8 cellular contexts compared by ENCODE assay signal in genomic region chr15:58627706-58628105, GRCh38.
A peak's percentile ranks its signal among the peaks of the same experiment; 100 is the strongest.
DNase-seq lines count a peak whose midpoint lies in the region; ATAC-seq and TF ChIP-seq lines count a peak whose summit lies in the region.
"Had no signal": no experiment of that assay in that cellular context is flagged by ENCODE, and none has a peak within 500 bp of the region (broad histone marks: within the 10 kb centered on the region; RNA-seq: fewer than 3 reads in every experiment).

No MANE protein-coding gene starts in this region.

- no peak overlapping the region; the same call in 1 of the 2 replicates for H3K9ac ChIP-seq in KMS-11

- peaks cover 21% of the 10 kb centered on the region for H3K4me1 ChIP-seq in KMS-11 (ENCODE audit: low read depth, poor library complexity, severe bottlenecking)

- no peak for ATAC-seq in stimulated activated memory B cell treated with anti-CD40 and anti-IgM and Interleukin-4, amounts not matched to agents 10 μg/mL and 1 μg/mL and 100 μg/mL, for 72 hours
- ATAC-seq in HG02981 (IDR thresholded peaks at IDR 0.05; ENCODE audit: unreplicated experiment), result no peak

- no peaks in the 10 kb centered on the region for H3K27me3 Mint-ChIP-seq in activated naive CD8-positive, alpha-beta T cell
- peaks cover 0 to 2% (median 0%) of the 10 kb centered on the region in 3 donors for H3K27me3 Mint-ChIP-seq in immature natural killer cell (ENCODE audit: low read depth in 3 of 3)
- no peaks in the 10 kb centered on the region for H3K27me3 Mint-ChIP-seq in stimulated activated memory B cell treated with anti-CD40 and anti-IgM and Interleukin-4, amounts not matched to agents 10 μg/mL and 1 μg/mL and 100 μg/mL, for 72 hours

- peak overlapping the region; percentile 80 for H3K4me3 Mint-ChIP-seq in activated naive CD8-positive, alpha-beta T cell
- peak overlapping the region; percentile 79 to 93 (median 84) for H3K4me3 Mint-ChIP-seq in immature natural killer cell
- no peak overlapping the region for H3K4me3 Mint-ChIP-seq in stimulated activated memory B cell treated with anti-CD40 and anti-IgM and Interleukin-4, amounts not matched to agents 10 μg/mL and 1 μg/mL and 100 μg/mL, for 72 hours

- H3K27me3 ChIP-seq in KMS-11 (ENCODE audit: insufficient read depth, low read depth), result no peaks in the 10 kb centered on the region

- peak in 1 of 3 donors; percentile 9 for DNase-seq in immature natural killer cell
- DNase-seq in iPS-NIHi11 (ENCODE audit: low spot score), result no peak
- no peak for DNase-seq in COLO829 (ENCODE audit: low spot score)
- DNase-seq: NCI-H510A had no signal

- H2AFZ ChIP-seq in KMS-11 (ENCODE audit: low read depth), result no peak overlapping the region

- no peaks in the 10 kb centered on the region for H4K20me1 ChIP-seq in KMS-11 (ENCODE audit: insufficient read depth)

- peak overlapping the region; percentile 90 for H3K27ac Mint-ChIP-seq in activated naive CD8-positive, alpha-beta T cell
- H3K27ac Mint-ChIP-seq in immature natural killer cell, result peak overlapping the region; percentile 96 to 99 (median 98)
- peak overlapping the region; percentile 83 for H3K27ac Mint-ChIP-seq in stimulated activated memory B cell treated with anti-CD40 and anti-IgM and Interleukin-4, amounts not matched to agents 10 μg/mL and 1 μg/mL and 100 μg/mL, for 72 hours

- H3K9me3 Mint-ChIP-seq in activated naive CD8-positive, alpha-beta T cell (ENCODE audit: low read depth), result no peaks in the 10 kb centered on the region
- H3K9me3 Mint-ChIP-seq in immature natural killer cell, result no peaks in the 10 kb centered on the region
- H3K9me3 Mint-ChIP-seq in stimulated activated memory B cell treated with anti-CD40 and anti-IgM and Interleukin-4, amounts not matched to agents 10 μg/mL and 1 μg/mL and 100 μg/mL, for 72 hours, result peaks cover 3% of the 10 kb centered on the region

- H3K36me3 Mint-ChIP-seq in activated naive CD8-positive, alpha-beta T cell, result peaks cover 30% of the 10 kb centered on the region
- peaks cover 18 to 36% (median 36%) of the 10 kb centered on the region in 3 donors for H3K36me3 Mint-ChIP-seq in immature natural killer cell
- H3K36me3 Mint-ChIP-seq in stimulated activated memory B cell treated with anti-CD40 and anti-IgM and Interleukin-4, amounts not matched to agents 10 μg/mL and 1 μg/mL and 100 μg/mL, for 72 hours, result peaks cover 60% of the 10 kb centered on the region

- no peak overlapping the region for H3K4me3 ChIP-seq in KMS-11 (IDR thresholded peaks at IDR 0.05; ENCODE audit: insufficient read depth, low read depth, low read length)

- no peak for TF ChIP-seq CTCF in KMS-11 (conservative IDR thresholded peaks at IDR 0.05; ENCODE audit: low read depth, low read length)

- H3K27ac ChIP-seq in KMS-11, result peak overlapping the region; percentile 64; the same call in 1 of the 2 replicates

- H3K4me2 ChIP-seq in KMS-11, result peak overlapping the region; percentile 55

- H3K4me1 Mint-ChIP-seq in activated naive CD8-positive, alpha-beta T cell (ENCODE audit: low read depth), result peaks cover 59% of the 10 kb centered on the region
- H3K4me1 Mint-ChIP-seq in immature natural killer cell, result peaks cover 70 to 89% of the 10 kb centered on the region in 2 donors
- peaks cover 29% of the 10 kb centered on the region for H3K4me1 Mint-ChIP-seq in stimulated activated memory B cell treated with anti-CD40 and anti-IgM and Interleukin-4, amounts not matched to agents 10 μg/mL and 1 μg/mL and 100 μg/mL, for 72 hours

- H3K79me2 ChIP-seq in KMS-11 (ENCODE audit: insufficient read depth, low read depth), result no peaks in the 10 kb centered on the region

- H3K36me3 ChIP-seq in KMS-11 (ENCODE audit: insufficient read depth), result no peaks in the 10 kb centered on the region
